19 cellular contexts compared by ENCODE assay signal in genomic region chr7:111746950-111747349, GRCh38.
"Had no signal": no experiment of that assay in that cellular context is flagged by ENCODE, and none has a peak within 500 bp of the region (broad histone marks: within the 10 kb centered on the region; RNA-seq: fewer than 3 reads in every experiment).

No MANE protein-coding gene starts in this region.

- H3K27ac ChIP-seq: HL-60 had no signal

- ATAC-seq: T-cell had no signal

- DNase-seq: KBM-7, MV-4-11, NCI-H1048, NCI-H1105, NCI-H1436, NCI-H1694 treated with DMSO at 0.1 percent for 48 hours, NCI-H1930, NCI-H2081, NCI-H2107, NCI-H2227 treated with DMSO at 0.1 percent for 48 hours, NCI-H510A, NCI-H524 treated with DMSO at 0.1 percent for 48 hours, NCI-H774, Right ventricle myocardium superior, RPMI8226, SK-N-SH, SW 1271, T-cell had no signal
